Comparison of ENCODE assay signal across 7 cellular contexts in genomic region chr10:94320285-94320914, GRCh38. TPM values are rescaled to one million over a fixed set of nuclear protein-coding genes. Genes with fewer than 3 reads are reported as not detected.
A peak's percentile ranks its signal among the peaks of the same experiment; 100 is the strongest.
DNase-seq lines count a peak whose midpoint lies in the region; FAIRE-seq and TF ChIP-seq lines count a peak whose summit lies in the region.

No MANE protein-coding gene starts in this region.

- H3K4me1 ChIP-seq in trophoblast cell (ENCODE audit: control insufficient read depth in 1 of 2, insufficient read depth in 2 of 2, low read length in 2 of 2) = no peaks in the 10 kb centered on the region

- H3K18ac ChIP-seq in trophoblast cell (ENCODE audit: low read length) = no peak overlapping the region

- in situ Hi-C loops in SK-MEL-5 (cut with HindIII; ENCODE audit: low pct_unique_long_range_greater_than_20kb, low sequenced_read_pairs) = no loop called here

- H4K91ac ChIP-seq in trophoblast cell (ENCODE audit: low read depth, low read length) = no peak overlapping the region

- H2BK120ac ChIP-seq in trophoblast cell (ENCODE audit: insufficient read depth, low read length, poor library complexity) = no peak overlapping the region

- no peak overlapping the region for H3K4ac ChIP-seq in trophoblast cell (ENCODE audit: low read depth, low read length)

- no peak overlapping the region for H2AFZ ChIP-seq in trophoblast cell (ENCODE audit: insufficient read depth, low read length, poor library complexity)

- H3K27ac ChIP-seq in trophoblast cell (ENCODE audit: low read depth, low read length) = no peak overlapping the region

- H2AK5ac ChIP-seq in trophoblast cell (ENCODE audit: low read length) = no peak overlapping the region

- no peak overlapping the region for H2BK12ac ChIP-seq in trophoblast cell (ENCODE audit: low read length)

- DNase-seq in GM12892 (ENCODE audit: insufficient read length) (peak; percentile 13), LHCN-M2 (ENCODE audit: low read depth) (peak; percentile 49), SK-MEL-5 (ENCODE audit: low read depth, low spot score) (peak; percentile 72), glomerular endothelial cell (ENCODE audit: extremely low read depth, low read depth, low spot score) (peak; percentile 39), trophoblast cell (peak; percentile 57 to 87), urothelium cell line (ENCODE audit: low spot score) (peak; percentile 50)
- DNase-seq in activated naive CD4-positive, alpha-beta T cell (lab: John Stamatoyannopoulos, UW) = peak in 3 of 4 experiments; percentile 24 to 44 (median 27)

- FAIRE-seq in GM12892 (lab: Jason Lieb, UNC) (peak; percentile 77), urothelium cell line (lab: Jason Lieb, UNC) (no peak)

- H3K14ac ChIP-seq in trophoblast cell (ENCODE audit: low read length) = no peak overlapping the region

- no peak overlapping the region for H3K4me2 ChIP-seq in trophoblast cell (ENCODE audit: low read length)

- no peak overlapping the region for H3K9ac ChIP-seq in trophoblast cell (ENCODE audit: low read length)

- WGBS in trophoblast cell (ENCODE audit: extremely low coverage, insufficient coverage, insufficient read length) = no CpG with 5 or more reads among the region's 2 CpGs

- no peaks in the 10 kb centered on the region for H3K79me2 ChIP-seq in trophoblast cell (ENCODE audit: control insufficient read depth, insufficient read depth, low read length, poor library complexity)

- H4K8ac ChIP-seq in trophoblast cell (ENCODE audit: low read depth, low read length) = no peak overlapping the region

- no peak overlapping the region for H3K4me3 ChIP-seq in trophoblast cell (ENCODE audit: low read depth, low read length)

- H4K12ac ChIP-seq in trophoblast cell (ENCODE audit: low read depth, low read length) = no peak overlapping the region

- TF ChIP-seq POLR2A in GM12892 (IDR thresholded peaks at IDR 0.05; ENCODE audit: low read depth, low read length) = no peak

- no peaks in the 10 kb centered on the region for H3K36me3 ChIP-seq in trophoblast cell (ENCODE audit: control insufficient read depth in 1 of 2, insufficient read depth in 2 of 2, low read length in 2 of 2)

- H3K79me1 ChIP-seq in trophoblast cell (ENCODE audit: low read length) = no peaks in the 10 kb centered on the region

- no peak overlapping the region for H3K23ac ChIP-seq in trophoblast cell (ENCODE audit: low read length)

- no peak overlapping the region for H2BK5ac ChIP-seq in trophoblast cell (ENCODE audit: low read depth, low read length, poor library complexity)

- no peaks in the 10 kb centered on the region for H3K9me3 ChIP-seq in trophoblast cell (ENCODE audit: insufficient read depth, low read depth, low read length)

- no peaks in the 10 kb centered on the region for H3K27me3 ChIP-seq in trophoblast cell (ENCODE audit: insufficient read depth, low read length)

RNA-seq across cellular contexts. Expression of gene NOC3L, which starts 42.3 kb away (rescaled TPM):
- polyA plus RNA-seq in GM12892 (2012; ENCODE audit: missing spikeins) = 32.3 TPM
- total RNA-seq in LHCN-M2 (2014; rRNA removed) (46.8 and 52.2 TPM in 2 replicates), glomerular endothelial cell (11.0 and 14.9 TPM in 2 replicates)
- polyA plus RNA-seq in LHCN-M2 (2012) = 9.4 TPM
- 37.5 and 42.6 TPM in 2 replicates for total RNA-seq in SK-MEL-5 (2014; rRNA removed; shearing (Covaris generic))
- 13.5 and 23.4 TPM in 2 replicates for polyA plus RNA-seq in SK-MEL-5 (2015; cell fraction: cytosol; rRNA removed)
- 47.0 and 56.5 TPM in 2 replicates for polyA plus RNA-seq in SK-MEL-5 (2015; cell fraction: nucleus; rRNA removed)
- polyA plus RNA-seq in trophoblast cell (2013) = 6.7 TPM in 2 replicates

Comparison
In these comparisons a context has a peak if more than half of its experiments do, and no peak if none do; other contexts are left out.
1. DNase-seq: peak in every context shown above with its lines; median percentile 72 in SK-MEL-5; 72 in trophoblast cell; 50 in urothelium cell line; 49 in LHCN-M2; 39 in glomerular endothelial cell; 27 in activated naive CD4-positive, alpha-beta T cell; 13 in GM12892.